In genomic region chr12:7120166-7120565, GRCh38 we compare ENCODE assay signal across 5 cellular contexts. TPM values are rescaled to one million over a fixed set of nuclear protein-coding genes. Genes with fewer than 3 reads are reported as not detected.
"Had no signal": no experiment of that assay in that cellular context is flagged by ENCODE, and none has a peak within 500 bp of the region (broad histone marks: within the 10 kb centered on the region; RNA-seq: fewer than 3 reads in every experiment).

No MANE protein-coding gene starts in this region.

- H3K4me3 ChIP-seq: GM23338, HAP-1, K562 had no signal

- H3K4me1 ChIP-seq: HAP-1 had no signal

- DNase-seq: HFFc6, IMR-90 had no signal

- H3K9me3 ChIP-seq: HAP-1 had no signal

RNA-seq across cellular contexts. Expression of gene RBP5, which starts 8.5 kb away (rescaled TPM):
- total RNA-seq: HFFc6, IMR-90 had no signal
